ENCODE assay signal across 26 cellular contexts in genomic region chrX:153537080-153537479, GRCh38. TPM values are rescaled to one million over a fixed set of nuclear protein-coding genes. Genes with fewer than 3 reads are reported as not detected.
"Had no signal": no experiment of that assay in that cellular context is flagged by ENCODE, and none has a peak within 500 bp of the region (broad histone marks: within the 10 kb centered on the region; RNA-seq: fewer than 3 reads in every experiment).

No MANE protein-coding gene starts in this region.

- H3K9me3 Mint-ChIP-seq: immature natural killer cell; naive thymus-derived CD4-positive, alpha-beta T cell; stimulated activated naive B cell treated with anti-CD40 and anti-IgM and Interleukin-4, amounts not matched to agents 10 μg/mL and 1 μg/mL and 100 μg/mL, for 72 hours; stimulated activated naive CD8-positive, alpha-beta T cell treated with anti-CD3 and anti-CD28 coated beads, Interleukin-15, amount 100 ng/mL, for 72 hours had no signal

- H3K27ac ChIP-seq: coronary artery, heart right ventricle, psoas muscle, right lobe of liver, spleen, thoracic aorta, transverse colon had no signal

- H3K36me3 Mint-ChIP-seq: immature natural killer cell; naive thymus-derived CD4-positive, alpha-beta T cell; stimulated activated naive B cell treated with anti-CD40 and anti-IgM and Interleukin-4, amounts not matched to agents 10 μg/mL and 1 μg/mL and 100 μg/mL, for 72 hours had no signal

- H3K4me1 Mint-ChIP-seq: immature natural killer cell; stimulated activated naive B cell treated with anti-CD40 and anti-IgM and Interleukin-4, amounts not matched to agents 10 μg/mL and 1 μg/mL and 100 μg/mL, for 72 hours; stimulated activated naive CD8-positive, alpha-beta T cell treated with anti-CD3 and anti-CD28 coated beads, Interleukin-15, amount 100 ng/mL, for 72 hours had no signal

- H3K27me3 Mint-ChIP-seq: stimulated activated naive CD8-positive, alpha-beta T cell treated with anti-CD3 and anti-CD28 coated beads, Interleukin-15, amount 100 ng/mL, for 72 hours had no signal

- H3K4me3 Mint-ChIP-seq: immature natural killer cell; naive thymus-derived CD4-positive, alpha-beta T cell; nephron progenitor cell; stimulated activated naive B cell treated with anti-CD40 and anti-IgM and Interleukin-4, amounts not matched to agents 10 μg/mL and 1 μg/mL and 100 μg/mL, for 72 hours; stimulated activated naive CD8-positive, alpha-beta T cell treated with anti-CD3 and anti-CD28 coated beads, Interleukin-15, amount 100 ng/mL, for 72 hours had no signal

- ATAC-seq: esophagus mucosa; heart right ventricle; left colon; left ventricle myocardium superior; naive thymus-derived CD4-positive, alpha-beta T cell; psoas muscle; stimulated activated naive B cell treated with anti-CD40 and anti-IgM and Interleukin-4, amounts not matched to agents 10 μg/mL and 1 μg/mL and 100 μg/mL, for 72 hours; stimulated activated naive CD8-positive, alpha-beta T cell treated with anti-CD3 and anti-CD28 coated beads, Interleukin-15, amount 100 ng/mL, for 72 hours had no signal

- H3K27ac Mint-ChIP-seq: immature natural killer cell; naive thymus-derived CD4-positive, alpha-beta T cell; nephron progenitor cell; stimulated activated naive B cell treated with anti-CD40 and anti-IgM and Interleukin-4, amounts not matched to agents 10 μg/mL and 1 μg/mL and 100 μg/mL, for 72 hours; stimulated activated naive CD8-positive, alpha-beta T cell treated with anti-CD3 and anti-CD28 coated beads, Interleukin-15, amount 100 ng/mL, for 72 hours had no signal

- H3K27me3 ChIP-seq: right lobe of liver, transverse colon had no signal

- DNase-seq: effector CD4-positive, alpha-beta T cell; heart right ventricle; immature natural killer cell; kidney; left colon; left ventricle myocardium superior; mesenchymal stem cell; midbrain; naive thymus-derived CD4-positive, alpha-beta T cell; nephron progenitor cell; psoas muscle; right lobe of liver; spleen; stimulated activated CD4-positive, alpha-beta T cell treated with anti-CD3 and anti-CD28 coated beads, Interleukin-2, amount 100 ng/mL, for 24 hours; stimulated activated CD4-positive, alpha-beta T cell treated with anti-CD3 and anti-CD28 coated beads, Interleukin-4, amount 100 ng/mL, for 4 hours; stimulated activated naive B cell treated with anti-CD40 and anti-IgM and Interleukin-4, amounts not matched to agents 10 μg/mL and 1 μg/mL and 100 μg/mL, for 72 hours; stimulated activated naive CD8-positive, alpha-beta T cell treated with anti-CD3 and anti-CD28 coated beads, Interleukin-15, amount 100 ng/mL, for 72 hours; transverse colon had no signal

RNA-seq across cellular contexts. Expression of gene ATP2B3, which starts 19.6 kb away (rescaled TPM):
- total RNA-seq: dermis microvascular lymphatic vessel endothelial cell; esophagus mucosa; fibroblast of lung; glomerular endothelial cell; heart right ventricle; kidney; left ventricle myocardium superior; naive thymus-derived CD4-positive, alpha-beta T cell; osteoblast; subcutaneous adipose tissue; transverse colon had no signal

RNA-seq across cellular contexts. Expression of gene BGN, which starts 42.3 kb away (rescaled TPM):
- total RNA-seq: naive thymus-derived CD4-positive, alpha-beta T cell had no signal
